ENCODE assay signal across 1 cellular context in genomic region chr12:12812163-12812562, GRCh38.
TF ChIP-seq lines count a peak whose summit lies in the region.

No MANE protein-coding gene starts in this region.

TF ChIP-seq in Ishikawa, 13 proteins besides CTCF, POLR2A, EP300 and RAD21 (continued from another document):
- TF ChIP-seq ZBTB7A (IDR thresholded peaks at IDR 0.05; ENCODE audit: low read depth) (no peak), TCF12 (IDR thresholded peaks at IDR 0.05; ENCODE audit: low read depth) (no peak), TEAD4 (IDR thresholded peaks at IDR 0.05) (no peak), MAX (IDR thresholded peaks at IDR 0.05) (no peak), CREB1 (IDR thresholded peaks at IDR 0.05; ENCODE audit: low read depth) (no peak), EGR1 (IDR thresholded peaks at IDR 0.05) (no peak), TAF1 (IDR thresholded peaks at IDR 0.05; ENCODE audit: low read depth) (no peak), USF1 (IDR thresholded peaks at IDR 0.05) (no peak), YY1 (IDR thresholded peaks at IDR 0.05; ENCODE audit: low read depth) (no peak)
